ENCODE assay signal across 24 cellular contexts in genomic region chr3:60269377-60269776, GRCh38.
"Had no signal": no experiment of that assay in that cellular context is flagged by ENCODE, and none has a peak within 500 bp of the region (broad histone marks: within the 10 kb centered on the region; RNA-seq: fewer than 3 reads in every experiment).

No MANE protein-coding gene starts in this region.

- DNase-seq: activated B cell treated with CpG ODN at 0.5 μM for 24 hours; activated CD4-positive, alpha-beta T cell treated with anti-CD3 and anti-CD28 coated beads, Interleukin-2, amount 50 U/mL, for 1 hour; activated CD8-positive, alpha-beta T cell treated with anti-CD3 and anti-CD28 coated beads for 36 hours; activated gamma-delta T cell treated with Interleukin-2 at 50 U/mL for 16 hours; activated naive CD4-positive, alpha-beta T cell treated with anti-CD3 and anti-CD28 coated beads, Interleukin-2, amount 50 U/mL, for 16 hours; activated T-cell treated with anti-CD3 and anti-CD28 coated beads, Interleukin-2, amount 50 U/mL, for 4 hours; amygdala; colonic mucosa; effector CD8-positive, alpha-beta T cell; esophagus squamous epithelium; gastrocnemius medialis; glutamatergic neuron; left colon; mammary epithelial cell; midbrain; naive thymus-derived CD4-positive, alpha-beta T cell; nucleus accumbens; right cardiac atrium; stimulated activated CD4-positive, alpha-beta T cell treated with anti-CD3 and anti-CD28 coated beads, Interleukin-2, amount 100 ng/mL, for 48 hours; stimulated activated naive CD8-positive, alpha-beta T cell treated with anti-CD3 and anti-CD28 coated beads, Interleukin-15, Interleukin-2, amounts not matched to agents 100 U/mL and 50 U/mL, for 24 hours; T-helper 2 cell; testis; transverse colon had no signal

- H3K4me3 ChIP-seq: colonic mucosa, esophagus squamous epithelium, gastrocnemius medialis, testis, transverse colon had no signal

- ATAC-seq: activated CD8-positive, alpha-beta T cell treated with anti-CD3 and anti-CD28 coated beads for 36 hours; activated T-cell treated with anti-CD3 and anti-CD28 coated beads, Interleukin-2, amount 50 U/mL, for 4 hours; activated T-helper 17 cell treated with anti-CD3 and anti-CD28 coated beads, Interleukin-2, amount 50 U/mL, for 72 hours; gastrocnemius medialis; left colon; naive thymus-derived CD4-positive, alpha-beta T cell; right cardiac atrium; stimulated activated naive CD8-positive, alpha-beta T cell treated with anti-CD3 and anti-CD28 coated beads, Interleukin-15, Interleukin-2, amounts not matched to agents 100 U/mL and 50 U/mL, for 24 hours had no signal
